In genomic region chr1:93025572-93025971, GRCh38 we compare ENCODE assay signal across 2 cellular contexts.
A peak's percentile ranks its signal among the peaks of the same experiment; 100 is the strongest.
TF ChIP-seq lines count a peak whose summit lies in the region.

No MANE protein-coding gene starts in this region.

TF ChIP-seq in SK-N-SH treated with all-trans-retinoic acid at 6 μM for 48 hours, 23 proteins besides CTCF, POLR2A, EP300 and RAD21 (continued from another document):
- TF ChIP-seq CSRNP3 (CRISPR knock-in tag; IDR thresholded peaks at IDR 0.05), result no peak
- TF ChIP-seq ISL1 (CRISPR knock-in tag; IDR thresholded peaks at IDR 0.05), result 0 out of 2 replicates have a peak, but pooled peaks have one; percentile 15

TF ChIP-seq in SK-N-SH, 30 proteins besides CTCF, POLR2A, EP300 and RAD21:
- TF ChIP-seq FOXM1 (IDR thresholded peaks at IDR 0.05; ENCODE audit: low read depth) (no peak), SMC3 (IDR thresholded peaks at IDR 0.05; ENCODE audit: low read depth, low read length) (no peak), RCOR1 (IDR thresholded peaks at IDR 0.05; ENCODE audit: low read length) (no peak), GATA2 (CRISPR knock-in tag; IDR thresholded peaks at IDR 0.05) (no peak), REST (IDR thresholded peaks at IDR 0.05; ENCODE audit: low read depth, low read length) (no peak), NRF1 (IDR thresholded peaks at IDR 0.05; ENCODE audit: low read depth, low read length) (no peak), YY1 (IDR thresholded peaks at IDR 0.05; ENCODE audit: low read depth) (no peak), JUND (IDR thresholded peaks at IDR 0.05) (no peak), TEAD4 (IDR thresholded peaks at IDR 0.05; ENCODE audit: borderline replicate concordance, insufficient read depth) (no peak), MXI1 (IDR thresholded peaks at IDR 0.05; ENCODE audit: low read depth, low read length) (no peak), PBX3 (IDR thresholded peaks at IDR 0.05) (no peak), POLR2AphosphoS5 (IDR thresholded peaks at IDR 0.05; ENCODE audit: low read depth, low read length) (no peak), EZH2phosphoT487 (IDR thresholded peaks at IDR 0.05; ENCODE audit: borderline replicate concordance, low read depth) (no peak), MAX (IDR thresholded peaks at IDR 0.05; ENCODE audit: low read depth) (no peak), NFIC (IDR thresholded peaks at IDR 0.05; ENCODE audit: borderline replicate concordance) (no peak), RFX5 (IDR thresholded peaks at IDR 0.05; ENCODE audit: low read length) (no peak), IRF3 (IDR thresholded peaks at IDR 0.05; ENCODE audit: low read depth, low read length) (no peak)
